ENCODE assay signal across 9 cellular contexts in genomic region chr1:30907390-30907640, GRCh38. TPM values are rescaled to one million over a fixed set of nuclear protein-coding genes. Genes with fewer than 3 reads are reported as not detected.
A peak's percentile ranks its signal among the peaks of the same experiment; 100 is the strongest.
DNase-seq lines count a peak whose midpoint lies in the region; ATAC-seq lines count a peak whose summit lies in the region.
"Had no signal": no experiment of that assay in that cellular context is flagged by ENCODE, and none has a peak within 500 bp of the region (broad histone marks: within the 10 kb centered on the region; RNA-seq: fewer than 3 reads in every experiment).

No MANE protein-coding gene starts in this region.

- no peak overlapping the region for H3K9ac ChIP-seq in GM23248

- H3K27me3 Mint-ChIP-seq in activated T-helper 1 cell treated with anti-CD3 and anti-CD28 coated beads, Interleukin-12 subunit alpha, Interleukin-12 subunit beta, Interleukin-2, Interleukin-4 antibody, amounts not matched to agents 30 ng/mL and 10 ng/mL and 1 ng/mL, durations not matched to agents 14 hours and 24 hours and 36 hours (ENCODE audit: insufficient read depth): peaks cover 56% of the 10 kb centered on the region

- H3K4me3 Mint-ChIP-seq in activated T-helper 1 cell treated with anti-CD3 and anti-CD28 coated beads, Interleukin-12 subunit alpha, Interleukin-12 subunit beta, Interleukin-2, Interleukin-4 antibody, amounts not matched to agents 30 ng/mL and 10 ng/mL and 1 ng/mL, durations not matched to agents 14 hours and 24 hours and 36 hours: peak overlapping the region; percentile 80

- peaks cover 14% of the 10 kb centered on the region for H3F3A ChIP-seq in GM23248 (ENCODE audit: insufficient read depth)

- H3K4me1 Mint-ChIP-seq in activated T-helper 1 cell treated with anti-CD3 and anti-CD28 coated beads, Interleukin-12 subunit alpha, Interleukin-12 subunit beta, Interleukin-2, Interleukin-4 antibody, amounts not matched to agents 30 ng/mL and 10 ng/mL and 1 ng/mL, durations not matched to agents 14 hours and 24 hours and 36 hours (ENCODE audit: low read depth): peaks cover 8% of the 10 kb centered on the region

- 71 to 78% methylated on average over 4 of the region's 4 CpGs for WGBS in GM23248 (ENCODE audit: low coverage in 1 of 2, low lambda C conversion rate in 2 of 2, missing lambda C conversion rate in 2 of 2), 2 experiments
- WGBS in right cardiac atrium: 49% methylated on average over 4 of the region's 4 CpGs

- H3K79me2 ChIP-seq in GM23248 (ENCODE audit: insufficient read depth): 0 out of 2 replicates have a peak, but pooled peaks cover 5% of the 10 kb centered on the region

- H3K4me3 ChIP-seq in GM23248: peak overlapping the region; percentile 81
- peak overlapping the region; percentile 92 for H3K4me3 ChIP-seq in right cardiac atrium (ENCODE audit: low read length)

- intact Hi-C loops in activated T-helper 1 cell treated with anti-CD3 and anti-CD28 coated beads, Interleukin-12 subunit alpha, Interleukin-12 subunit beta, Interleukin-2, Interleukin-4 antibody, amounts not matched to agents 30 ng/mL and 10 ng/mL and 1 ng/mL, durations not matched to agents 14 hours and 24 hours and 36 hours (cut with micrococcal nuclease): no loop called here
- intact Hi-C loops in right cardiac atrium (cut with DNase I) (no loop called here), sciatic nerve (cut with DNase I) (no loop called here)

- H3K9me3 Mint-ChIP-seq in activated T-helper 1 cell treated with anti-CD3 and anti-CD28 coated beads, Interleukin-12 subunit alpha, Interleukin-12 subunit beta, Interleukin-2, Interleukin-4 antibody, amounts not matched to agents 30 ng/mL and 10 ng/mL and 1 ng/mL, durations not matched to agents 14 hours and 24 hours and 36 hours: no peaks in the 10 kb centered on the region

- H3K36me3 Mint-ChIP-seq in activated T-helper 1 cell treated with anti-CD3 and anti-CD28 coated beads, Interleukin-12 subunit alpha, Interleukin-12 subunit beta, Interleukin-2, Interleukin-4 antibody, amounts not matched to agents 30 ng/mL and 10 ng/mL and 1 ng/mL, durations not matched to agents 14 hours and 24 hours and 36 hours (ENCODE audit: low read depth): peaks cover 4% of the 10 kb centered on the region

- H3K36me3 ChIP-seq in GM23248 (ENCODE audit: low read depth): no peaks in the 10 kb centered on the region

- peak overlapping the region; percentile 34 for H3K27ac Mint-ChIP-seq in activated T-helper 1 cell treated with anti-CD3 and anti-CD28 coated beads, Interleukin-12 subunit alpha, Interleukin-12 subunit beta, Interleukin-2, Interleukin-4 antibody, amounts not matched to agents 30 ng/mL and 10 ng/mL and 1 ng/mL, durations not matched to agents 14 hours and 24 hours and 36 hours

- no peak overlapping the region for H2AFZ ChIP-seq in GM23248

- H3K4me2 ChIP-seq in GM23248 (ENCODE audit: unreplicated experiment): peak overlapping the region; percentile 56

- DNase-seq in GM23248 (peak; percentile 15), right cardiac atrium (no peak), sciatic nerve (ENCODE audit: low spot score) (no peak), RPMI8226 (no peak), putamen (ENCODE audit: low spot score) (no peak), hypothalamus (lab: John Stamatoyannopoulos, UW) (no peak)
- no peak for DNase-seq in activated T-helper 1 cell treated with anti-CD3 and anti-CD28 coated beads, Interleukin-12 subunit alpha, Interleukin-12 subunit beta, Interleukin-2, Interleukin-4 antibody, amounts not matched to agents 30 ng/mL and 10 ng/mL and 1 ng/mL, durations not matched to agents 14 hours and 24 hours and 36 hours (ENCODE audit: low spot score)
- DNase-seq: NCI-H226 had no signal

- in situ Hi-C loops in GM23248 (cut with MboI): no loop called here

- H3K9me2 ChIP-seq in GM23248 (ENCODE audit: insufficient read depth): no peaks in the 10 kb centered on the region

- H3K4me1 ChIP-seq in GM23248 (ENCODE audit: insufficient read depth): no peaks in the 10 kb centered on the region
- H3K4me1 ChIP-seq in right cardiac atrium (ENCODE audit: control insufficient read depth, insufficient read depth, low read length): peaks cover 10% of the 10 kb centered on the region

- no peak overlapping the region for H3K27ac ChIP-seq in GM23248
- H3K27ac ChIP-seq in right cardiac atrium (ENCODE audit: low read length): no peak overlapping the region

- H4K20me1 ChIP-seq in GM23248 (ENCODE audit: insufficient read depth): no peaks in the 10 kb centered on the region

- H3K9me3 ChIP-seq in GM23248 (ENCODE audit: low read depth) (no peaks in the 10 kb centered on the region), right cardiac atrium (ENCODE audit: control insufficient read depth, low read length) (no peaks in the 10 kb centered on the region)

- ATAC-seq in right cardiac atrium (peak in 1 of 2 donors; percentile 2), sciatic nerve (peak; percentile 8), HG02885 (IDR thresholded peaks at IDR 0.05; ENCODE audit: poor library complexity, unreplicated experiment) (no peak)

- H3K27me3 ChIP-seq in GM23248 (replicated peaks; ENCODE audit: insufficient read depth) (no peaks in the 10 kb centered on the region), right cardiac atrium (ENCODE audit: control insufficient read depth, insufficient read depth) (no peaks in the 10 kb centered on the region)

RNA-seq across cellular contexts. Expression of gene SDC3, which starts 1.2 kb away (rescaled TPM):
- total RNA-seq in GM23248 (2014; rRNA removed; shearing (Covaris generic)): 39.7 and 40.7 TPM in 2 replicates
- polyA plus RNA-seq in GM23248 (2016; fragmentation: Nextera tagmentation; extraction: Ambion mirVana) (6.6 and 6.9 TPM in 2 replicates), right cardiac atrium (40.9 TPM)
- total RNA-seq in activated T-helper 1 cell treated with anti-CD3 and anti-CD28 coated beads, Interleukin-12 subunit alpha, Interleukin-12 subunit beta, Interleukin-2, Interleukin-4 antibody, amounts not matched to agents 30 ng/mL and 10 ng/mL and 1 ng/mL, durations not matched to agents 14 hours and 24 hours and 36 hours: 0.26 and 0.34 TPM in 2 replicates
- total RNA-seq in right cardiac atrium (10 to 100 TPM; 33.2 to 39.5 (median 38.5) TPM), sciatic nerve (84.9 TPM)

Comparison
In these comparisons a context has a peak if more than half of its experiments do, and no peak if none do; other contexts are left out.
1. RNA of gene SDC3, which starts 1.2 kb away (total RNA-seq): 84.9 TPM in sciatic nerve (single experiment), 39.7 to 40.7 TPM in GM23248 and 33.2 to 39.5 TPM in right cardiac atrium; 0.26 to 0.34 TPM in activated T-helper 1 cell treated with anti-CD3 and anti-CD28 coated beads, Interleukin-12 subunit alpha, Interleukin-12 subunit beta, Interleukin-2, Interleukin-4 antibody, amounts not matched to agents 30 ng/mL and 10 ng/mL and 1 ng/mL, durations not matched to agents 14 hours and 24 hours and 36 hours; every median in the first group is over 10 times any median in the second.